Comparison of ENCODE assay signal across 21 cellular contexts in genomic region chr13:63421113-63421512, GRCh38.
"Had no signal": no experiment of that assay in that cellular context is flagged by ENCODE, and none has a peak within 500 bp of the region (broad histone marks: within the 10 kb centered on the region; RNA-seq: fewer than 3 reads in every experiment).

No MANE protein-coding gene starts in this region.

- DNase-seq: dermis blood vessel endothelial cell; dorsolateral prefrontal cortex; effector CD4-positive, alpha-beta T cell; effector memory CD4-positive, alpha-beta T cell; foreskin keratinocyte; heart left ventricle; hypothalamus; immature natural killer cell; islet precursor cell; kidney; kidney glomerular epithelial cell; left lung; left ventricle myocardium superior; lower lobe of right lung; mesenchymal stem cell; mucosa of descending colon had no signal

- H3K4me1 Mint-ChIP-seq: immature natural killer cell had no signal

- H3K4me3 Mint-ChIP-seq: immature natural killer cell, mesothelial cell of epicardium had no signal

- H3K27ac ChIP-seq: coronary artery, dorsolateral prefrontal cortex, esophagus muscularis mucosa, foreskin keratinocyte, gastroesophageal sphincter, heart left ventricle, hepatocyte, left lung, lower lobe of right lung had no signal

- H3K4me3 ChIP-seq: coronary artery, dorsolateral prefrontal cortex, esophagus muscularis mucosa, gastroesophageal sphincter, heart left ventricle, hepatocyte, left lung, lower lobe of right lung, mucosa of descending colon had no signal

- H3K27me3 ChIP-seq: dorsolateral prefrontal cortex, esophagus muscularis mucosa, foreskin keratinocyte, gastroesophageal sphincter, heart left ventricle, hepatocyte, left lung had no signal

- H3K36me3 ChIP-seq: esophagus muscularis mucosa, gastroesophageal sphincter, heart left ventricle, left lung, lower lobe of right lung had no signal

- H3K4me1 ChIP-seq: esophagus muscularis mucosa, foreskin keratinocyte, gastroesophageal sphincter, heart left ventricle, left lung, lower lobe of right lung had no signal

- ATAC-seq: foreskin keratinocyte, gastroesophageal sphincter, heart left ventricle, left lung, left ventricle myocardium superior, lower lobe of right lung, mucosa of descending colon had no signal

- H2AFZ ChIP-seq: hepatocyte had no signal

- H3K9me3 ChIP-seq: esophagus muscularis mucosa, gastroesophageal sphincter, lower lobe of right lung had no signal

- H3K27ac Mint-ChIP-seq: immature natural killer cell, mesothelial cell of epicardium had no signal

- H3K79me2 ChIP-seq: hepatocyte had no signal

- H3K4me2 ChIP-seq: hepatocyte had no signal

- H3K36me3 Mint-ChIP-seq: immature natural killer cell had no signal
